13 cellular contexts compared by ENCODE assay signal in genomic region chr13:75425216-75426009, GRCh38. TPM values are rescaled to one million over a fixed set of nuclear protein-coding genes. Genes with fewer than 3 reads are reported as not detected.
A peak's percentile ranks its signal among the peaks of the same experiment; 100 is the strongest.
DNase-seq lines count a peak whose midpoint lies in the region; ATAC-seq and TF ChIP-seq lines count a peak whose summit lies in the region.
"Had no signal": no experiment of that assay in that cellular context is flagged by ENCODE, and none has a peak within 500 bp of the region (broad histone marks: within the 10 kb centered on the region; RNA-seq: fewer than 3 reads in every experiment).

No MANE protein-coding gene starts in this region.

- H2BK120ac ChIP-seq in H9 (ENCODE audit: low read depth, low read length, poor library complexity, severe bottlenecking): no peak overlapping the region

- no peak overlapping the region for H3K18ac ChIP-seq in H9 (ENCODE audit: insufficient read length, low read depth, low read length)

- peak; percentile 76 for ATAC-seq in GM18508 (IDR thresholded peaks at IDR 0.05; ENCODE audit: insufficient read depth, unreplicated experiment)
- peak; percentile 97 for ATAC-seq in GM21423 (IDR thresholded peaks at IDR 0.05; ENCODE audit: unreplicated experiment)
- peak; percentile 93 for ATAC-seq in HG03097 (IDR thresholded peaks at IDR 0.05; ENCODE audit: low FRiP score, unreplicated experiment)

- no peaks in the 10 kb centered on the region for H3K36me3 Mint-ChIP-seq in H9 (ENCODE audit: insufficient read depth in 1 of 3, low read depth in 3 of 3)

- H3K4me3 ChIP-seq in SK-N-SH (ENCODE audit: low read depth in 2 of 2, low read length in 1 of 2) (no peak overlapping the region), MG63 (no peak overlapping the region)
- H3K4me3 ChIP-seq: left lung, prostate gland had no signal

- CTCF ChIA-PET in SK-N-SH (lab: Yijun Ruan, JAX): no interaction called here

- H4K8ac ChIP-seq in H9 (replicated peaks; ENCODE audit: insufficient read length, low read depth, low read length): no peak overlapping the region

- no peaks in the 10 kb centered on the region for H3K27me3 Mint-ChIP-seq in H9 (ENCODE audit: low read depth)

- TF ChIP-seq CTCF in SK-N-SH (IDR thresholded peaks at IDR 0.05): no peak
- no peak for TF ChIP-seq CTCF in H9 (conservative IDR thresholded peaks at IDR 0.05)

- peaks cover 3% of the 10 kb centered on the region; the same call in 1 of the 2 replicates for H3K9me3 ChIP-seq in SK-N-SH
- no peaks in the 10 kb centered on the region for H3K9me3 ChIP-seq in MG63
- H3K9me3 ChIP-seq in H9 (ENCODE audit: control insufficient read depth, low read depth, low read length): no peaks in the 10 kb centered on the region
- H3K9me3 ChIP-seq: left lung, prostate gland had no signal

- TF ChIP-seq RAD21 in SK-N-SH (IDR thresholded peaks at IDR 0.05; ENCODE audit: low read length): no peak

- WGBS in SK-N-SH (ENCODE audit: low lambda C conversion rate): 74% methylated on average over 3 of the region's 3 CpGs
- no CpG with 5 or more reads among the region's 3 CpGs for WGBS in H9 (ENCODE audit: extremely low coverage, insufficient read length, low lambda C conversion rate)

- H3K27ac Mint-ChIP-seq in H9: no peak overlapping the region

- no peaks in the 10 kb centered on the region; the same call in 1 of the 2 replicates for H3K9me2 ChIP-seq in SK-N-SH

- H3K4me1 ChIP-seq in SK-N-SH (ENCODE audit: control insufficient read depth in 1 of 2, insufficient read depth in 2 of 2, low read depth in 1 of 2, low read length in 1 of 2) (no peaks in the 10 kb centered on the region; a peak in 1 of 4 replicates), H9 (ENCODE audit: insufficient read depth, low read length) (no peaks in the 10 kb centered on the region)
- H3K4me1 ChIP-seq: left lung, prostate gland had no signal

- H3K14ac ChIP-seq in H9 (ENCODE audit: insufficient read depth, low read length): no peak overlapping the region

- peaks cover 6% of the 10 kb centered on the region; the same call in 1 of the 2 replicates for H3K79me2 ChIP-seq in SK-N-SH (ENCODE audit: insufficient read depth)
- no peaks in the 10 kb centered on the region for H3K79me2 ChIP-seq in H9 (ENCODE audit: insufficient read depth, low read length)

- H3K4me2 ChIP-seq in SK-N-SH (no peak overlapping the region), H9 (ENCODE audit: insufficient read depth, insufficient read length, low read length) (no peak overlapping the region)

- H3K9me3 Mint-ChIP-seq in H9: no peaks in the 10 kb centered on the region

- no peaks in the 10 kb centered on the region for H3F3A ChIP-seq in SK-N-SH (replicated peaks; ENCODE audit: insufficient read depth)

- no peak overlapping the region for H2BK20ac ChIP-seq in H9 (ENCODE audit: low read depth, low read length, poor library complexity, severe bottlenecking)

- no peak overlapping the region for H2AFZ ChIP-seq in SK-N-SH (ENCODE audit: low read depth)
- no peak overlapping the region for H2AFZ ChIP-seq in H9 (ENCODE audit: low read length)

- no peak overlapping the region for H3K4me3 Mint-ChIP-seq in H9

- TF ChIP-seq EP300 in SK-N-SH (IDR thresholded peaks at IDR 0.05; ENCODE audit: borderline replicate concordance in 1 of 2, low read depth in 1 of 2, low read length in 1 of 2): no peak

- no peaks in the 10 kb centered on the region for H3K36me3 ChIP-seq in SK-N-SH (replicated peaks in 1 of 2; ENCODE audit: control insufficient read depth in 1 of 2, insufficient read depth in 2 of 2, low read length in 1 of 2)
- H3K36me3 ChIP-seq in MG63: no peaks in the 10 kb centered on the region
- H3K36me3 ChIP-seq: left lung, prostate gland, WERI-Rb-1 had no signal

- no peak overlapping the region for H2BK12ac ChIP-seq in H9 (ENCODE audit: insufficient read length, low read depth, low read length)

- H3K23me2 ChIP-seq in H9 (ENCODE audit: insufficient read length, low read depth, low read length, poor library complexity, severe bottlenecking): no peaks in the 10 kb centered on the region

- POLR2A ChIA-PET in SK-N-SH (lab: Yijun Ruan, JAX): no interaction called here

- peaks cover 2 to 4% of the 10 kb centered on the region in 2 experiments; a peak in 2 of 4 replicates for H3K4me1 Mint-ChIP-seq in H9

- H3K27me3 ChIP-seq in SK-N-SH (ENCODE audit: insufficient read depth) (no peaks in the 10 kb centered on the region), MG63 (no peaks in the 10 kb centered on the region), H9 (ENCODE audit: insufficient read depth, low read length) (no peaks in the 10 kb centered on the region)
- H3K27me3 ChIP-seq: left lung had no signal

- no peaks in the 10 kb centered on the region; the same call in 1 of the 2 replicates for H4K20me1 ChIP-seq in SK-N-SH (ENCODE audit: insufficient read depth)
- H4K20me1 ChIP-seq in H9 (ENCODE audit: control insufficient read depth, insufficient read depth, insufficient read length): no peaks in the 10 kb centered on the region

- no peak overlapping the region for H3K56ac ChIP-seq in H9 (ENCODE audit: insufficient read length, low read depth, low read length)

- peaks cover 1% of the 10 kb centered on the region for H3K79me1 ChIP-seq in H9 (ENCODE audit: insufficient read depth, low read depth, low read length, poor library complexity, severe bottlenecking)

- no peak overlapping the region for H4K91ac ChIP-seq in H9 (ENCODE audit: insufficient read length, low read depth, low read length)

- no peak overlapping the region for H3K4ac ChIP-seq in H9 (ENCODE audit: low read depth, low read length)

- H2BK15ac ChIP-seq in H9 (ENCODE audit: low read depth, low read length): no peak overlapping the region

- no peak overlapping the region for H3T11ph ChIP-seq in H9 (ENCODE audit: low read length)

- DNase-seq in SK-N-SH (no peak), MG63 (no peak), occipital lobe (lab: John Stamatoyannopoulos, UW) (no peak), H9 (no peak)
- DNase-seq in activated CD8-positive, alpha-beta memory T cell treated with anti-CD3 and anti-CD28 coated beads, Interleukin-2, amount 50 U/mL, for 48 hours: no peak
- DNase-seq: activated gamma-delta T cell treated with Interleukin-2 at 50 U/mL for 16 hours, left lung, NCI-H1930, WERI-Rb-1 had no signal

- no peak overlapping the region for H3K9ac ChIP-seq in SK-N-SH
- no peak overlapping the region for H3K9ac ChIP-seq in H9 (ENCODE audit: extremely low read depth, insufficient read length, low read length)

- H3K27ac ChIP-seq in SK-N-SH (ENCODE audit: low read depth in 2 of 2, low read length in 1 of 2) (no peak overlapping the region), H9 (ENCODE audit: insufficient read length, low read depth, low read length) (no peak overlapping the region)
- H3K27ac ChIP-seq: left lung, prostate gland, WERI-Rb-1 had no signal

- no peak overlapping the region for H2BK5ac ChIP-seq in H9 (ENCODE audit: insufficient read length, low read length)

- no peak overlapping the region for H3K23ac ChIP-seq in H9 (ENCODE audit: insufficient read length, low read depth, low read length)

- H4K5ac ChIP-seq in H9 (ENCODE audit: insufficient read length, low read depth, low read length): no peak overlapping the region

- H2AK5ac ChIP-seq in H9 (ENCODE audit: insufficient read length, low read length): no peak overlapping the region

TF ChIP-seq in SK-N-SH, 30 proteins besides CTCF, POLR2A, EP300 and RAD21:
- TF ChIP-seq TCF12 (IDR thresholded peaks at IDR 0.05) (0 out of 2 replicates have a peak, but pooled peaks have one; percentile 11), SIN3A (IDR thresholded peaks at IDR 0.05; ENCODE audit: borderline replicate concordance, low read depth, low read length) (no peak)

RNA-seq across cellular contexts. Expression of gene TBC1D4, which starts 56.6 kb away (rescaled TPM):
- polyA plus RNA-seq in SK-N-SH (2012; rRNA removed): 8.8 and 10.4 TPM in 2 replicates
- 6.4 and 6.6 TPM in 2 replicates for polyA plus RNA-seq in SK-N-SH (2012; cell fraction: cytosol; rRNA removed)
- 18.5 and 26.1 TPM in 2 replicates for polyA plus RNA-seq in SK-N-SH (2012; cell fraction: nucleus; rRNA removed)
- total RNA-seq in MG63 (2014; rRNA removed; shearing (Covaris generic); ENCODE audit: low replicate concordance): 9.2 and 18.8 TPM in 2 replicates
- total RNA-seq in occipital lobe (17.6 TPM), H9 (2021) (10.5 and 11.1 TPM in 2 replicates)
